Comparison of ENCODE assay signal across 1 cellular context in genomic region chr2:96800762-96801463, GRCh38.
TF ChIP-seq lines count a peak whose summit lies in the region.

No MANE protein-coding gene starts in this region.

TF ChIP-seq in IMR-90, 13 proteins besides CTCF, POLR2A, EP300 and RAD21 (continued from another document):
- TF ChIP-seq ELK1 (IDR thresholded peaks at IDR 0.05; ENCODE audit: borderline replicate concordance, low read depth, low read length), result no peak
- no peak for TF ChIP-seq FOS (IDR thresholded peaks at IDR 0.05; ENCODE audit: low read depth, low read length)
